Comparison of ENCODE assay signal across 8 cellular contexts in genomic region chr6:156776470-156776840, GRCh38. TPM values are rescaled to one million over a fixed set of nuclear protein-coding genes. Genes with fewer than 3 reads are reported as not detected.
DNase-seq lines count a peak whose midpoint lies in the region; ATAC-seq and TF ChIP-seq lines count a peak whose summit lies in the region.

No MANE protein-coding gene starts in this region.

- intact Hi-C loops in CD8-positive, alpha-beta T cell (cut with DNase I, micrococcal nuclease), result loop anchor here (1.0 to 10.0 kb wide), 12 partner anchors 56 to 1464 kb away; partner anchors contain the start of genes TFB1M (in 2 of the 2) and ZDHHC14 (in 1 of the 2)

- H3K4me1 Mint-ChIP-seq in CD8-positive, alpha-beta T cell (ENCODE audit: low read depth), result peaks cover 30% of the 10 kb centered on the region
- peaks cover 51% of the 10 kb centered on the region for H3K4me1 Mint-ChIP-seq in nephron

- H3K9ac ChIP-seq in HUES48 (ENCODE audit: low read depth, low read length), result peak overlapping the region; percentile 92

- no peak for DNase-seq in CD8-positive, alpha-beta T cell
- DNase-seq in SK-MEL-5 (ENCODE audit: low read depth, low spot score) (peak; percentile 52), epithelial cell of esophagus (ENCODE audit: low read depth) (peak; percentile 36), GOT3 (lab: John Stamatoyannopoulos, UW) (no peak), midbrain (lab: John Stamatoyannopoulos, UW) (no peak)

- H3K36me3 Mint-ChIP-seq in CD8-positive, alpha-beta T cell, result peaks cover 12% of the 10 kb centered on the region
- H3K36me3 Mint-ChIP-seq in nephron (ENCODE audit: low read depth), result no peaks in the 10 kb centered on the region

- peak overlapping the region; percentile 96 for H3K27ac Mint-ChIP-seq in CD8-positive, alpha-beta T cell
- H3K27ac Mint-ChIP-seq in nephron, result peak overlapping the region; percentile 100

- no peak for ATAC-seq in CD8-positive, alpha-beta T cell
- no peak for ATAC-seq in GM19035 (IDR thresholded peaks at IDR 0.05; ENCODE audit: unreplicated experiment)

- peak overlapping the region; percentile 46 for H3K4me3 ChIP-seq in CD8-positive, alpha-beta T cell (ENCODE audit: low read depth, low read length)
- peak overlapping the region; percentile 90 for H3K4me3 ChIP-seq in HUES48 (ENCODE audit: low read depth, low read length)
- peak overlapping the region; percentile 45 for H3K4me3 ChIP-seq in epithelial cell of esophagus (ENCODE audit: low read length)

- no peaks in the 10 kb centered on the region for H3K27me3 ChIP-seq in CD8-positive, alpha-beta T cell (ENCODE audit: insufficient read depth, low read length)
- no peaks in the 10 kb centered on the region for H3K27me3 ChIP-seq in HUES48 (ENCODE audit: control insufficient read depth, insufficient read depth, low read length)

- peak overlapping the region; percentile 90 for H3K4me3 Mint-ChIP-seq in CD8-positive, alpha-beta T cell
- peak overlapping the region; percentile 86 to 95 (median 91) for H3K4me3 Mint-ChIP-seq in nephron

- H3K36me3 ChIP-seq in CD8-positive, alpha-beta T cell (ENCODE audit: insufficient read depth, low read length), result no peaks in the 10 kb centered on the region
- no peaks in the 10 kb centered on the region for H3K36me3 ChIP-seq in HUES48 (ENCODE audit: control insufficient read depth, insufficient read depth, low read length)

- CTCF ChIA-PET in CD8-positive, alpha-beta T cell (lab: Charles Lee), result interaction anchor here (0.7 to 2.3 kb wide), 2 partner anchors 15 to 90 kb away, joined by 3 to 8 read pairs; no protein-coding TSS in a partner anchor

- no peaks in the 10 kb centered on the region for H3K9me3 Mint-ChIP-seq in CD8-positive, alpha-beta T cell
- no peaks in the 10 kb centered on the region for H3K9me3 Mint-ChIP-seq in nephron

- POLR2A ChIA-PET in CD8-positive, alpha-beta T cell (lab: Charles Lee), result interaction anchor here (1.0 to 5.9 kb wide), 5 partner anchors 56 to 278 kb away, joined by 3 to 75 read pairs (median 18); no protein-coding TSS in a partner anchor

- no peaks in the 10 kb centered on the region for H3K27me3 Mint-ChIP-seq in CD8-positive, alpha-beta T cell (ENCODE audit: low read depth)
- peaks cover 5% of the 10 kb centered on the region for H3K27me3 Mint-ChIP-seq in nephron (ENCODE audit: low read depth)

- peaks cover 5% of the 10 kb centered on the region for H3K4me1 ChIP-seq in CD8-positive, alpha-beta T cell (ENCODE audit: insufficient read depth, low read length)
- H3K4me1 ChIP-seq in HUES48 (ENCODE audit: control insufficient read depth, insufficient read depth, low read length), result peaks cover 54% of the 10 kb centered on the region

- peak overlapping the region; percentile 79 for H3K27ac ChIP-seq in CD8-positive, alpha-beta T cell (ENCODE audit: low read depth, low read length)
- H3K27ac ChIP-seq in HUES48 (ENCODE audit: low read depth, low read length), result peak overlapping the region; percentile 97

- in situ Hi-C loops in SK-MEL-5 (cut with HindIII; ENCODE audit: low pct_unique_long_range_greater_than_20kb, low sequenced_read_pairs), result no loop called here

- H3K9me3 ChIP-seq in CD8-positive, alpha-beta T cell (ENCODE audit: low read length), result no peaks in the 10 kb centered on the region
- H3K9me3 ChIP-seq in HUES48 (ENCODE audit: control insufficient read depth, insufficient read depth, low read length), result no peaks in the 10 kb centered on the region

- no peak for TF ChIP-seq CTCF in CD8-positive, alpha-beta T cell (IDR thresholded peaks at IDR 0.05)
- no peak for TF ChIP-seq CTCF in epithelial cell of esophagus (IDR thresholded peaks at IDR 0.05; ENCODE audit: insufficient read depth, low read depth, low read length, missing control alignments)
- no peak for TF ChIP-seq CTCF in nephron (IDR thresholded peaks at IDR 0.05; ENCODE audit: unreplicated experiment in 3 of 3)

RNA-seq across cellular contexts. Expression of gene ARID1B, which starts 0.7 kb away (rescaled TPM):
- total RNA-seq in CD8-positive, alpha-beta T cell, result 100 to 1,000 TPM in 1 of 2 experiments, 10 to 100 TPM in 1; 98.4 to 111 TPM
- total RNA-seq in SK-MEL-5 (2014; rRNA removed; shearing (Covaris generic)), result 19.7 and 20.0 TPM in 2 replicates
- 24.8 and 40.6 TPM in 2 replicates for polyA plus RNA-seq in SK-MEL-5 (2015; cell fraction: cytosol; rRNA removed)
- polyA plus RNA-seq in SK-MEL-5 (2015; cell fraction: nucleus; rRNA removed), result 41.5 and 44.3 TPM in 2 replicates

Comparison
In these comparisons a context has a peak if more than half of its experiments do, and no peak if none do; other contexts are left out.
1. DNase-seq: peak in SK-MEL-5 (single experiment) and epithelial cell of esophagus (single experiment); none in CD8-positive, alpha-beta T cell (0 of 7), GOT3 (single experiment) and midbrain (single experiment).
2. Peak in every context shown above with its lines, with median percentiles within 50 percentile points of each other: H3K4me3 ChIP-seq.